ENCODE assay signal across 25 cellular contexts in genomic region chr5:88976914-88977313, GRCh38.
"Had no signal": no experiment of that assay in that cellular context is flagged by ENCODE, and none has a peak within 500 bp of the region (broad histone marks: within the 10 kb centered on the region; RNA-seq: fewer than 3 reads in every experiment).

No MANE protein-coding gene starts in this region.

- H3K27ac Mint-ChIP-seq: immature natural killer cell; naive thymus-derived CD8-positive, alpha-beta T cell; progenitor cell of endocrine pancreas; stimulated activated naive B cell treated with anti-CD40 and anti-IgM and Interleukin-4, amounts not matched to agents 10 μg/mL and 1 μg/mL and 100 μg/mL, for 72 hours had no signal

- H3K27me3 Mint-ChIP-seq: progenitor cell of endocrine pancreas; stimulated activated naive B cell treated with anti-CD40 and anti-IgM and Interleukin-4, amounts not matched to agents 10 μg/mL and 1 μg/mL and 100 μg/mL, for 72 hours had no signal

- H3K36me3 Mint-ChIP-seq: immature natural killer cell; naive thymus-derived CD8-positive, alpha-beta T cell had no signal

- H3K4me3 Mint-ChIP-seq: immature natural killer cell; naive thymus-derived CD8-positive, alpha-beta T cell; stimulated activated naive B cell treated with anti-CD40 and anti-IgM and Interleukin-4, amounts not matched to agents 10 μg/mL and 1 μg/mL and 100 μg/mL, for 72 hours had no signal

- H3K4me1 ChIP-seq: left lung, lower lobe of right lung, right atrium auricular region, right lobe of liver, tibial nerve, upper lobe of left lung, vagina had no signal

- DNase-seq: hypothalamus; immature natural killer cell; kidney; left colon; left lung; lower lobe of right lung; mammary epithelial cell; mesenchymal stem cell; naive thymus-derived CD8-positive, alpha-beta T cell; ovary; right lobe of liver; stimulated activated CD4-positive, alpha-beta T cell treated with anti-CD3 and anti-CD28 coated beads, Interleukin-1b, Interleukin-23, amount 100 ng/mL, for 48 hours; stimulated activated CD4-positive, alpha-beta T cell treated with anti-CD3 and anti-CD28 coated beads, Interleukin-2, amount 100 ng/mL, for 48 hours; stimulated activated CD4-positive, alpha-beta T cell treated with anti-CD3 and anti-CD28 coated beads, Interleukin-4, amount 100 ng/mL, for 4 hours; stimulated activated CD8-positive, alpha-beta memory T cell treated with anti-CD3 and anti-CD28 coated beads, Interleukin-4, amount 100 ng/mL, for 48 hours; stimulated activated naive B cell treated with anti-CD40 and anti-IgM and Interleukin-4, amounts not matched to agents 10 μg/mL and 1 μg/mL and 100 μg/mL, for 72 hours; stimulated activated naive CD8-positive, alpha-beta T cell treated with anti-CD3 and anti-CD28 coated beads, Interleukin-15, Interleukin-2, amounts not matched to agents 100 U/mL and 50 U/mL, for 24 hours; substantia nigra; upper lobe of left lung had no signal

- H3K27ac ChIP-seq: left lung, lower lobe of right lung, ovary, right atrium auricular region, right lobe of liver, tibial nerve, upper lobe of left lung, vagina had no signal

- H3K9me3 Mint-ChIP-seq: immature natural killer cell had no signal

- H3K27me3 ChIP-seq: left lung, ovary, right atrium auricular region, right lobe of liver, tibial nerve, upper lobe of left lung, vagina had no signal

- H3K4me2 ChIP-seq: smooth muscle cell had no signal

- H3K36me3 ChIP-seq: left lung, lower lobe of right lung, ovary, right atrium auricular region, right lobe of liver, tibial nerve, upper lobe of left lung, vagina had no signal

- H3K4me3 ChIP-seq: left lung, lower lobe of right lung, ovary, right atrium auricular region, right lobe of liver, smooth muscle cell, tibial nerve, upper lobe of left lung, vagina had no signal

- FAIRE-seq: islet of Langerhans, kidney had no signal

- ATAC-seq: left colon; left lung; lower lobe of right lung; naive thymus-derived CD8-positive, alpha-beta T cell; right lobe of liver; stimulated activated naive B cell treated with anti-CD40 and anti-IgM and Interleukin-4, amounts not matched to agents 10 μg/mL and 1 μg/mL and 100 μg/mL, for 72 hours; stimulated activated naive CD8-positive, alpha-beta T cell treated with anti-CD3 and anti-CD28 coated beads, Interleukin-15, Interleukin-2, amounts not matched to agents 100 U/mL and 50 U/mL, for 24 hours had no signal

- H3K9me3 ChIP-seq: left lung, lower lobe of right lung, ovary, right atrium auricular region, right lobe of liver, tibial nerve, upper lobe of left lung, vagina had no signal
